Comparison of ENCODE assay signal across 8 cellular contexts in the genomic region with DNA sequence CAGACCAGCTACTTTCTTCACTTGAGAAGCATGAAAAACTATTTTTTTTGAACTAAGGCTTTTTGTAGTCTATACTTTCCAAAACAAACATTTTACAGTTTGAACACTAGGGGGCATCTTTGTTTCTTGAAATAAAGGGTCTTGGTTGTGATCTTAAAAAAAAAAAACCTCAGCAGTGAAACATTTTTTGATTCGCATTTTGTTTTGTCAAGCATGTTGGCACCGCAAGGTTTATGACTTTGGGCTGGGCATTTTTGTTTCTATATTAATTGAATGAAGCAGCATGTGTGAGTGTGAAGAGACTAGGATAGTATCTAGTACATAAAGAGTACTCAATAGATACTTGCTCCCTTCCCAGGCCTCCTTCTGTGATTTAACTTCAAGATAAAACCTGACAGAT. TPM values are rescaled to one million over a fixed set of nuclear protein-coding genes. Genes with fewer than 3 reads are reported as not detected.
DNase-seq lines count a peak whose midpoint lies in the region; FAIRE-seq and TF ChIP-seq lines count a peak whose summit lies in the region.

No MANE protein-coding gene starts in this region.

- DNase-seq in AG10803 (ENCODE audit: low read depth) (peak; percentile 57), GM18507 (ENCODE audit: extremely low spot score, insufficient read length, low read depth) (no peak), NCI-H2227 (lab: John Stamatoyannopoulos, UW; ENCODE audit: unreplicated experiment) (peak; percentile 50), astrocyte (ENCODE audit: low read depth) (peak; percentile 31), iris pigment epithelial cell (ENCODE audit: low read depth) (peak; percentile 53), tibial artery (no peak), HuH-7.5 (ENCODE audit: low spot score) (no peak), GF-D8 (lab: John Stamatoyannopoulos, UW) (no peak)

- H3K27ac Mint-ChIP-seq in astrocyte (ENCODE audit: unreplicated experiment): no peak overlapping the region

- H3K27ac ChIP-seq in astrocyte (ENCODE audit: low read depth, low read length) (no peak overlapping the region), tibial artery (peak overlapping the region; percentile 37 to 46)

- peaks cover 26% of the 10 kb centered on the region for H3K4me1 Mint-ChIP-seq in astrocyte (ENCODE audit: low read depth, unreplicated experiment)

- H3K9me3 Mint-ChIP-seq in astrocyte (ENCODE audit: unreplicated experiment): no peaks in the 10 kb centered on the region

- TF ChIP-seq CTCF in AG10803 (conservative IDR thresholded peaks at IDR 0.05; ENCODE audit: low read length): peak; percentile 63
- peak; percentile 62 for TF ChIP-seq CTCF in astrocyte (IDR thresholded peaks at IDR 0.05; ENCODE audit: insufficient read depth, low read depth, low read length)
- peak; percentile 61 to 70 for TF ChIP-seq CTCF in tibial artery (IDR thresholded peaks at IDR 0.05)

- H3K4me3 ChIP-seq in AG10803 (ENCODE audit: low read length) (no peak overlapping the region), astrocyte (ENCODE audit: insufficient read depth, low read depth, low read length) (no peak overlapping the region), tibial artery (no peak overlapping the region)

- H3K27me3 ChIP-seq in astrocyte (ENCODE audit: insufficient read depth, low read length) (no peaks in the 10 kb centered on the region), tibial artery (no peaks in the 10 kb centered on the region)

- no peaks in the 10 kb centered on the region for H3K27me3 Mint-ChIP-seq in astrocyte (ENCODE audit: low read depth, unreplicated experiment)

- no peak overlapping the region for H3K4me2 ChIP-seq in astrocyte (ENCODE audit: low read length)

- FAIRE-seq in GM18507 (lab: Jason Lieb, UNC) (peak; percentile 78), astrocyte (lab: Jason Lieb, UNC) (no peak)

- H3K79me2 ChIP-seq in astrocyte (ENCODE audit: insufficient read depth, low read length): no peaks in the 10 kb centered on the region

- no peaks in the 10 kb centered on the region for H3K9me3 ChIP-seq in astrocyte (ENCODE audit: insufficient read depth, low read depth, low read length)
- H3K9me3 ChIP-seq in tibial artery: no peaks in the 10 kb centered on the region

- intact Hi-C loops in tibial artery (cut with DNase I; ENCODE audit: low total_unique reads): loop anchor here (2.0 to 10.0 kb wide), 5 partner anchors 79 to 799 kb away; no protein-coding TSS in a partner anchor

- H3K9ac ChIP-seq in astrocyte (ENCODE audit: low read length): peak overlapping the region; percentile 5

- no peaks in the 10 kb centered on the region for H4K20me1 ChIP-seq in astrocyte (ENCODE audit: insufficient read depth, low read length)

- no peak overlapping the region for H2AFZ ChIP-seq in astrocyte (ENCODE audit: low read depth, low read length)

- H3K4me1 ChIP-seq in astrocyte (ENCODE audit: insufficient read depth, low read length) (peaks cover 23% of the 10 kb centered on the region), tibial artery (peaks cover 0 to 23% (median 7%) of the 10 kb centered on the region in 4 donors)

- H3K36me3 ChIP-seq in astrocyte (ENCODE audit: insufficient read depth, low read length) (no peaks in the 10 kb centered on the region), tibial artery (peaks cover under 1 to 8% (median 5%) of the 10 kb centered on the region in 3 donors)

- H3K4me3 Mint-ChIP-seq in astrocyte (ENCODE audit: unreplicated experiment): no peak overlapping the region

- peaks cover 4% of the 10 kb centered on the region for H3K36me3 Mint-ChIP-seq in astrocyte (ENCODE audit: low read depth, unreplicated experiment)

RNA-seq across cellular contexts. Expression of gene ACOT12, which starts 31.6 kb away (rescaled TPM):
- total RNA-seq in astrocyte: 0.09 TPM in 1 of 2 replicates, not detected in the other

Comparison
In these comparisons a context has a peak if more than half of its experiments do, and no peak if none do; other contexts are left out.
1. DNase-seq: peak in AG10803 (single experiment), NCI-H2227 (single experiment), astrocyte (single experiment) and iris pigment epithelial cell (single experiment); none in GM18507 (single experiment), tibial artery (0 of 2), HuH-7.5 (single experiment) and GF-D8 (single experiment).
2. Peak in every context shown above with its lines, with median percentiles within 50 percentile points of each other: CTCF ChIP-seq.